ENCODE assay signal across 8 cellular contexts in the genomic region with DNA sequence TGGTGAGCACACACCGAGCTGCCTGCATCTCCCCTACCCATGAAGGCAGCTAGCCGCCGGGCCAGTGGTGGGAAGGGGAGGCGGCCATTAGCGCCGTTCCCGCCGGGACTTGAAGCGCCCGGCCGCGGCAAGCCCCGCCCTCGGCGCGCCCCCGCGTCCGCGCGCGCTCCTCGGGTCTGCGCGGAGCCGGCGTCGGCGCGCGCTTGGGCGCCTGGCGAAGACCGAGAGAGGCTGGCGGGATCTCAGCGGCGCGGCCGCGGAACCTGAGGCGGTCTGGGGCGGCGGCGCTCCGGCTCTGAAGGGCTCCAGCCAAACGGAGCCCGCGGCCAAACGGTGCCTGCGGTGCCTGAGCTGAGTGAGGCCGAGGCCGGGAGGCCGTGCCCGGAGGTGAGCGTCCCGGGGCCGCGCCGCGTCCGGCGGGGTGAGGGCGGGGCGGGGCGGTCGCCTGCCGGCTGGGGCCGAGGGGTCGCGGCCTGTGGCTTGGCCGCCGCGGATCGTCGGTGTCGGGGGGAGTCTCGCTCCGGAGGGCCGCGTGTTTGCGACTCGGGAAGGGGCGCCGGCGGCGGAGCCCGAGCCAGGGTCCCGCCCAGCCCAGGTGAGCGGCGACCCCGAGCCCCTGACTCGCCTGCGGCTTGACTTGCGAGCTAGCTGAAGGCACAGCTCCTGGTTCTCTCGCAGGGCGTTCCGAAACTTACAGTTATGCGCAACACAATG. TPM values are rescaled to one million over a fixed set of nuclear protein-coding genes. Genes with fewer than 3 reads are reported as not detected.
DNase-seq lines count a peak whose midpoint lies in the region; ATAC-seq and TF ChIP-seq lines count a peak whose summit lies in the region.

A gene with protein sequence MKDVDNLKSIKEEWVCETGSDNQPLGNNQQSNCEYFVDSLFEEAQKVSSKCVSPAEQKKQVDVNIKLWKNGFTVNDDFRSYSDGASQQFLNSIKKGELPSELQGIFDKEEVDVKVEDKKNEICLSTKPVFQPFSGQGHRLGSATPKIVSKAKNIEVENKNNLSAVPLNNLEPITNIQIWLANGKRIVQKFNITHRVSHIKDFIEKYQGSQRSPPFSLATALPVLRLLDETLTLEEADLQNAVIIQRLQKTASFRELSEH (plus strand): TSS at position 202 of the 714 bp plus-strand sequence. CDS start 17,852 bp downstream, outside the sequence.

- H3K27ac Mint-ChIP-seq in CD14-positive monocyte = peak within 1 kb of the TSS; percentile 83 to 95 (median 90)
- peak within 1 kb of the TSS; percentile 84 for H3K27ac Mint-ChIP-seq in activated CD4-positive, alpha-beta memory T cell treated with anti-CD3 and anti-CD28 coated beads, Interleukin-2, amount 10 ng/mL, durations not matched to agents 7 days and 5 days

- no peak for TF ChIP-seq CTCF in CD14-positive monocyte (IDR thresholded peaks at IDR 0.05)

- peaks cover 26% of the 10 kb centered on the region for H3K4me1 Mint-ChIP-seq in CD14-positive monocyte
- H3K4me1 Mint-ChIP-seq in activated CD4-positive, alpha-beta memory T cell treated with anti-CD3 and anti-CD28 coated beads, Interleukin-2, amount 10 ng/mL, durations not matched to agents 7 days and 5 days = peaks cover 24% of the 10 kb centered on the region

- CTCF ChIA-PET in activated CD4-positive, alpha-beta memory T cell treated with anti-CD3 and anti-CD28 coated beads, Interleukin-2, amount 10 ng/mL, durations not matched to agents 7 days and 5 days (lab: Charles Lee) = interaction anchor here (0.7 to 3.6 kb wide), 3 partner anchors 14 to 48 kb away, joined by 3 to 48 read pairs (median 3); a partner anchor contains a TSS

- H3K36me3 Mint-ChIP-seq in CD14-positive monocyte = peaks cover 4 to 5% of the 10 kb centered on the region in 2 donors
- H3K36me3 Mint-ChIP-seq in activated CD4-positive, alpha-beta memory T cell treated with anti-CD3 and anti-CD28 coated beads, Interleukin-2, amount 10 ng/mL, durations not matched to agents 7 days and 5 days (ENCODE audit: low read depth) = peaks cover 7% of the 10 kb centered on the region

- peak; percentile 50 for DNase-seq in CD14-positive monocyte (ENCODE audit: low spot score)
- peak; percentile 64 for DNase-seq in GM19240 (ENCODE audit: insufficient read length, low spot score)
- peak; percentile 80 for DNase-seq in NCI-H774 (lab: John Stamatoyannopoulos, UW)
- DNase-seq in activated CD4-positive, alpha-beta memory T cell treated with anti-CD3 and anti-CD28 coated beads, Interleukin-2, amount 10 ng/mL, durations not matched to agents 7 days and 5 days = peak; percentile 81
- peak; percentile 59 for DNase-seq in effector CD8-positive, alpha-beta T cell (lab: John Stamatoyannopoulos, UW)
- peak; percentile 83 to 88 for DNase-seq in lung microvascular endothelial cell (ENCODE audit: low read depth in 2 of 2)
- peak; percentile 38 to 62 (median 62) for DNase-seq in stimulated activated CD4-positive, alpha-beta T cell treated with anti-CD3 and anti-CD28 coated beads, TNF-alpha, amount 100 ng/mL, for 4 hours (ENCODE audit: low read depth in 3 of 3)

- H3K4me3 Mint-ChIP-seq in CD14-positive monocyte = peak within 1 kb of the TSS; percentile 97 to 98
- peak within 1 kb of the TSS; percentile 92 for H3K4me3 Mint-ChIP-seq in activated CD4-positive, alpha-beta memory T cell treated with anti-CD3 and anti-CD28 coated beads, Interleukin-2, amount 10 ng/mL, durations not matched to agents 7 days and 5 days

- no peaks in the 10 kb centered on the region for H3K9me3 Mint-ChIP-seq in CD14-positive monocyte
- H3K9me3 Mint-ChIP-seq in activated CD4-positive, alpha-beta memory T cell treated with anti-CD3 and anti-CD28 coated beads, Interleukin-2, amount 10 ng/mL, durations not matched to agents 7 days and 5 days = no peaks in the 10 kb centered on the region

- POLR2A ChIA-PET in activated CD4-positive, alpha-beta memory T cell treated with anti-CD3 and anti-CD28 coated beads, Interleukin-2, amount 10 ng/mL, durations not matched to agents 7 days and 5 days (lab: Charles Lee) = interaction anchor here (0.6 to 8.6 kb wide), 13 partner anchors 10 to 420 kb away, joined by 3 to 188 read pairs (median 4); a partner anchor contains a TSS

- intact Hi-C loops in CD14-positive monocyte (cut with micrococcal nuclease) = loop anchor here (5.0 to 10.0 kb wide), 2 partner anchors 48 to 104 kb away; a partner anchor contains a TSS

- peaks cover 0 to 2% (median 0%) of the 10 kb centered on the region in 3 donors for H3K27me3 Mint-ChIP-seq in CD14-positive monocyte (ENCODE audit: low read depth in 3 of 3)
- H3K27me3 Mint-ChIP-seq in activated CD4-positive, alpha-beta memory T cell treated with anti-CD3 and anti-CD28 coated beads, Interleukin-2, amount 10 ng/mL, durations not matched to agents 7 days and 5 days = peaks cover 10% of the 10 kb centered on the region

- ATAC-seq in HG03439 (IDR thresholded peaks at IDR 0.05; ENCODE audit: unreplicated experiment) = peak; percentile 68

RNA-seq across cellular contexts. Expression of the gene that starts here (rescaled TPM):
- 1 to 10 TPM; 5.5 to 6.8 TPM for polyA plus RNA-seq in CD14-positive monocyte
- total RNA-seq in activated CD4-positive, alpha-beta memory T cell treated with anti-CD3 and anti-CD28 coated beads, Interleukin-2, amount 10 ng/mL, durations not matched to agents 7 days and 5 days = 10 to 100 TPM; 11.5 to 12.3 TPM
- 7.4 and 9.5 TPM in 2 replicates for total RNA-seq in lung microvascular endothelial cell

Comparison
In these comparisons a context has a peak if more than half of its experiments do, and no peak if none do; other contexts are left out.
1. Peak in every context shown above with its lines: DNase-seq and ATAC-seq.